ENCODE assay signal across 8 cellular contexts in genomic region chr9:93058357-93059096, GRCh38. TPM values are rescaled to one million over a fixed set of nuclear protein-coding genes. Genes with fewer than 3 reads are reported as not detected.
DNase-seq lines count a peak whose midpoint lies in the region; ATAC-seq and TF ChIP-seq lines count a peak whose summit lies in the region.

Gene SUSD3 (plus strand): TSS chr9:93058701. CDS start chr9:93058743, 42 bp downstream.

- intact Hi-C loops in left cardiac atrium (cut with DNase I): no loop called here

- peak within 1 kb of the TSS; percentile 52 for H3K9ac ChIP-seq in NT2/D1 (ENCODE audit: insufficient read length, low read depth)
- H3K9ac ChIP-seq in skeletal muscle satellite cell (ENCODE audit: low read depth, low read length): no peak within 1 kb of the TSS

- H3K4me1 ChIP-seq in NT2/D1 (ENCODE audit: insufficient read depth, insufficient read length) (peaks cover 49% of the 10 kb centered on the region), skeletal muscle satellite cell (ENCODE audit: control insufficient read depth, insufficient read depth, low read length) (peaks cover 8% of the 10 kb centered on the region)

- TF ChIP-seq CTCF in GM13977 (IDR thresholded peaks at IDR 0.05; ENCODE audit: extremely low read depth, insufficient read depth, missing control alignments): no peak

- peak within 1 kb of the TSS; percentile 38 for H3K4me3 ChIP-seq in NT2/D1 (ENCODE audit: insufficient read length, low read depth)
- no peak within 1 kb of the TSS for H3K4me3 ChIP-seq in skeletal muscle satellite cell (ENCODE audit: low read length)

- H3K27me3 ChIP-seq in NT2/D1 (ENCODE audit: insufficient read depth, insufficient read length): no peaks in the 10 kb centered on the region
- H3K27me3 ChIP-seq in skeletal muscle satellite cell (ENCODE audit: control insufficient read depth, insufficient read depth, low read length): peaks cover 7% of the 10 kb centered on the region

- peak; percentile 65 for ATAC-seq in HG02642 (IDR thresholded peaks at IDR 0.05; ENCODE audit: poor library complexity, unreplicated experiment)
- peak; percentile 84 to 86 for ATAC-seq in left cardiac atrium

- in situ Hi-C loops in GM13977 (cut with MboI; ENCODE audit: low pct_unique_long_range_greater_than_20kb, low sequenced_read_pairs, unreplicated experiment) (no loop called here), G401 (cut with HindIII; ENCODE audit: low sequenced_read_pairs) (no loop called here)

- peak; percentile 92 for DNase-seq in GM13977 (ENCODE audit: low spot score)
- peak; percentile 60 for DNase-seq in NT2/D1 (ENCODE audit: low read depth, low spot score)
- DNase-seq in activated gamma-delta T cell (lab: John Stamatoyannopoulos, UW): peak; percentile 62
- peak; percentile 75 for DNase-seq in left cardiac atrium
- no peak for DNase-seq in HCEC 1CT
- no peak for DNase-seq in G401 (ENCODE audit: low spot score)

- no peaks in the 10 kb centered on the region for H3K36me3 ChIP-seq in NT2/D1 (ENCODE audit: insufficient read depth, insufficient read length, low read length)
- H3K36me3 ChIP-seq in skeletal muscle satellite cell (ENCODE audit: insufficient read depth, low read length): no peaks in the 10 kb centered on the region

- H3K9me3 ChIP-seq in NT2/D1 (ENCODE audit: insufficient read depth, low read length) (no peaks in the 10 kb centered on the region), skeletal muscle satellite cell (replicated peaks; ENCODE audit: low read length) (no peaks in the 10 kb centered on the region)

- peak within 1 kb of the TSS; percentile 64 for H3K4me2 ChIP-seq in skeletal muscle satellite cell (ENCODE audit: low read length)

RNA-seq across cellular contexts. Expression of gene SUSD3, which starts in this region (rescaled TPM):
- total RNA-seq in left cardiac atrium: 1 to 10 TPM; 1.6 to 2.4 TPM
- total RNA-seq in skeletal muscle satellite cell (2012; rRNA removed): 1.3 TPM in 2 replicates
- not detected in 2 replicates for total RNA-seq in G401 (2014; rRNA removed; shearing (Covaris generic))

Comparison
In these comparisons a context has a peak if more than half of its experiments do, and no peak if none do; other contexts are left out.
1. DNase-seq: peak in GM13977 (single experiment), NT2/D1 (single experiment), activated gamma-delta T cell (single experiment) and left cardiac atrium (single experiment); none in HCEC 1CT (single experiment) and G401 (single experiment).